8 cellular contexts compared by ENCODE assay signal in genomic region chr11:73157141-73158010, GRCh38. TPM values are rescaled to one million over a fixed set of nuclear protein-coding genes. Genes with fewer than 3 reads are reported as not detected.
DNase-seq lines count a peak whose midpoint lies in the region; ATAC-seq and TF ChIP-seq lines count a peak whose summit lies in the region.

No MANE protein-coding gene starts in this region.

- H3K27ac ChIP-seq in breast epithelium (peak overlapping the region in 1 of 2 donors; percentile 32), colonic mucosa (peak overlapping the region; percentile 36), neuronal stem cell (replicated peaks; ENCODE audit: low read length) (no peak overlapping the region)

- H3K23ac ChIP-seq in neuronal stem cell (ENCODE audit: low read depth, low read length, poor library complexity): no peak overlapping the region

- H3K4me1 ChIP-seq in breast epithelium: no peaks in the 10 kb centered on the region
- H3K4me1 ChIP-seq in colonic mucosa: no peaks in the 10 kb centered on the region
- peaks cover 0 to 4% of the 10 kb centered on the region in 2 donors for H3K4me1 ChIP-seq in neuronal stem cell (ENCODE audit: control insufficient read depth in 2 of 2, insufficient read depth in 1 of 2, low read depth in 1 of 2, low read length in 2 of 2)

- CTCF ChIA-PET in MCF 10A (lab: Yijun Ruan, JAX): interaction anchor here (0.5 to 1.4 kb wide), 6 partner anchors 15 to 433 kb away, joined by 3 to 6 read pairs (median 4); partner anchors contain the start of gene FCHSD2

- H2AFZ ChIP-seq in neuronal stem cell (ENCODE audit: low read length): no peak overlapping the region

- no peak overlapping the region for H3K14ac ChIP-seq in neuronal stem cell (ENCODE audit: low read length)

- BruUV-seq in MCF 10A (replicated peaks; lab: Mats Ljungman, UMichigan): no TSS peak

- TF ChIP-seq CTCF in MCF 10A (IDR thresholded peaks at IDR 0.05; ENCODE audit: unreplicated experiment): no peak
- no peak for TF ChIP-seq CTCF in breast epithelium (IDR thresholded peaks at IDR 0.05)
- TF ChIP-seq CTCF in colonic mucosa (IDR thresholded peaks at IDR 0.05): no peak

- POLR2A ChIA-PET in MCF 10A (lab: Yijun Ruan, JAX): interaction anchor here (0.8 to 1.0 kb wide), 2 partner anchors 31 to 317 kb away, joined by 3 to 4 read pairs; no protein-coding TSS in a partner anchor

- peak; percentile 18 for DNase-seq in MCF 10A (ENCODE audit: unreplicated experiment)
- DNase-seq in breast epithelium (ENCODE audit: low spot score in 2 of 2): no peak
- peak; percentile 36 for DNase-seq in HT-29 (ENCODE audit: low spot score)
- DNase-seq in colonic mucosa: no peak
- DNase-seq in neuronal stem cell (ENCODE audit: low spot score): no peak
- no peak for DNase-seq in T1000 (lab: John Stamatoyannopoulos, UW)
- DNase-seq in stimulated activated CD4-positive, alpha-beta T cell treated with anti-CD3 and anti-CD28 coated beads, Interleukin-12 subunit alpha, Interleukin-12 subunit beta, amount 100 ng/mL, for 4 hours: no peak

- no peaks in the 10 kb centered on the region for H3K4me1 Mint-ChIP-seq in MCF 10A (ENCODE audit: insufficient read depth, unreplicated experiment)

- no peak for TF ChIP-seq POLR2A in breast epithelium (IDR thresholded peaks at IDR 0.05)

- H3K4ac ChIP-seq in neuronal stem cell (ENCODE audit: low read length): no peak overlapping the region

- no CpG with 5 or more reads among the region's 9 CpGs for WGBS in neuronal stem cell (ENCODE audit: extremely low coverage in 2 of 2, insufficient read length in 2 of 2, insufficient replicate concordance in 1 of 2), 2 donors

- no peak overlapping the region for H2BK12ac ChIP-seq in neuronal stem cell (ENCODE audit: low read length)

- intact Hi-C loops in MCF 10A (cut with micrococcal nuclease) (no loop called here), breast epithelium (cut with DNase I; ENCODE audit: low total_unique reads) (no loop called here), colonic mucosa (cut with DNase I) (no loop called here)

- H4K91ac ChIP-seq in neuronal stem cell (ENCODE audit: low read depth, low read length, poor library complexity): no peak overlapping the region

- H3K9me3 ChIP-seq in breast epithelium: no peaks in the 10 kb centered on the region
- H3K9me3 ChIP-seq in colonic mucosa: no peaks in the 10 kb centered on the region
- no peaks in the 10 kb centered on the region for H3K9me3 ChIP-seq in neuronal stem cell (replicated peaks in 1 of 2; ENCODE audit: control insufficient read depth in 2 of 2, insufficient read depth in 1 of 2, low read depth in 1 of 2, low read length in 2 of 2)

- no peaks in the 10 kb centered on the region for H3K27me3 ChIP-seq in breast epithelium
- H3K27me3 ChIP-seq in colonic mucosa: no peaks in the 10 kb centered on the region
- H3K27me3 ChIP-seq in neuronal stem cell (ENCODE audit: control insufficient read depth in 3 of 3, insufficient read depth in 3 of 3, low read depth in 1 of 3, low read length in 3 of 3): peaks cover 0 to 9% (median 0%) of the 10 kb centered on the region in 3 experiments

- H2BK5ac ChIP-seq in neuronal stem cell (ENCODE audit: low read length): no peak overlapping the region

- H3K79me1 ChIP-seq in neuronal stem cell (ENCODE audit: low read depth, low read length): no peaks in the 10 kb centered on the region

- no peaks in the 10 kb centered on the region for H3K36me3 Mint-ChIP-seq in MCF 10A (ENCODE audit: insufficient read depth, unreplicated experiment)

- H3K4me3 ChIP-seq in breast epithelium (no peak overlapping the region), colonic mucosa (no peak overlapping the region), neuronal stem cell (ENCODE audit: low read length in 2 of 2) (no peak overlapping the region)

- no peak overlapping the region for H3K4me2 ChIP-seq in neuronal stem cell (ENCODE audit: insufficient read depth, low read length, poor library complexity, severe bottlenecking)

- peak overlapping the region; percentile 9 for H3K18ac ChIP-seq in neuronal stem cell (ENCODE audit: low read length)

- no peak for ATAC-seq in HG02970 (IDR thresholded peaks at IDR 0.05; ENCODE audit: low FRiP score, unreplicated experiment)

- no peak overlapping the region for H3K4me3 Mint-ChIP-seq in MCF 10A (ENCODE audit: unreplicated experiment)

- H3K27me3 Mint-ChIP-seq in MCF 10A (ENCODE audit: insufficient read depth, unreplicated experiment): no peaks in the 10 kb centered on the region

- no peak overlapping the region for H3K27ac Mint-ChIP-seq in MCF 10A (ENCODE audit: low read depth, unreplicated experiment)

- H3K9ac ChIP-seq in colonic mucosa (ENCODE audit: low read depth in 2 of 2, low read length in 2 of 2): peak overlapping the region in 1 of 2 donors; percentile 24
- no peak overlapping the region for H3K9ac ChIP-seq in neuronal stem cell (ENCODE audit: low read depth, low read length, poor library complexity)

- H4K8ac ChIP-seq in neuronal stem cell (ENCODE audit: low read depth, low read length): no peak overlapping the region

- no peak overlapping the region for H2BK120ac ChIP-seq in neuronal stem cell (ENCODE audit: low read depth, low read length)

- H3K36me3 ChIP-seq in breast epithelium (no peaks in the 10 kb centered on the region), colonic mucosa (no peaks in the 10 kb centered on the region), neuronal stem cell (replicated peaks in 1 of 2; ENCODE audit: control insufficient read depth in 2 of 2, insufficient read depth in 2 of 2, low read length in 2 of 2) (no peaks in the 10 kb centered on the region)

- no peaks in the 10 kb centered on the region for H3K9me3 Mint-ChIP-seq in MCF 10A (ENCODE audit: unreplicated experiment)

- H2BK15ac ChIP-seq in neuronal stem cell (ENCODE audit: low read length): no peak overlapping the region

- H2AK5ac ChIP-seq in neuronal stem cell (ENCODE audit: low read depth, low read length): no peak overlapping the region

RNA-seq across cellular contexts. Expression of gene FCHSD2, which starts 15.3 kb away (rescaled TPM):
- total RNA-seq in MCF 10A (2022) (12.8 and 14.0 TPM in 2 replicates), breast epithelium (10 to 100 TPM; 15.5 to 23.4 (median 19.0) TPM), colonic mucosa (10 to 100 TPM; 12.1 to 20.9 TPM)
- 2.9 and 4.8 TPM in 2 replicates for total RNA-seq in HT-29 (2014; rRNA removed; shearing (Covaris generic))
- 21.2 TPM for polyA plus RNA-seq in neuronal stem cell (2013, experiment 1 of 2)
- 22.1 TPM for polyA plus RNA-seq in neuronal stem cell (2013, experiment 2 of 2)

Comparison
In these comparisons a context has a peak if more than half of its experiments do, and no peak if none do; other contexts are left out.
1. DNase-seq: peak in MCF 10A (single experiment) and HT-29 (single experiment); none in breast epithelium (0 of 2), colonic mucosa (single experiment), neuronal stem cell (single experiment), T1000 (single experiment) and stimulated activated CD4-positive, alpha-beta T cell treated with anti-CD3 and anti-CD28 coated beads, Interleukin-12 subunit alpha, Interleukin-12 subunit beta, amount 100 ng/mL, for 4 hours (single experiment).